8 cellular contexts compared by ENCODE assay signal in the genomic region with DNA sequence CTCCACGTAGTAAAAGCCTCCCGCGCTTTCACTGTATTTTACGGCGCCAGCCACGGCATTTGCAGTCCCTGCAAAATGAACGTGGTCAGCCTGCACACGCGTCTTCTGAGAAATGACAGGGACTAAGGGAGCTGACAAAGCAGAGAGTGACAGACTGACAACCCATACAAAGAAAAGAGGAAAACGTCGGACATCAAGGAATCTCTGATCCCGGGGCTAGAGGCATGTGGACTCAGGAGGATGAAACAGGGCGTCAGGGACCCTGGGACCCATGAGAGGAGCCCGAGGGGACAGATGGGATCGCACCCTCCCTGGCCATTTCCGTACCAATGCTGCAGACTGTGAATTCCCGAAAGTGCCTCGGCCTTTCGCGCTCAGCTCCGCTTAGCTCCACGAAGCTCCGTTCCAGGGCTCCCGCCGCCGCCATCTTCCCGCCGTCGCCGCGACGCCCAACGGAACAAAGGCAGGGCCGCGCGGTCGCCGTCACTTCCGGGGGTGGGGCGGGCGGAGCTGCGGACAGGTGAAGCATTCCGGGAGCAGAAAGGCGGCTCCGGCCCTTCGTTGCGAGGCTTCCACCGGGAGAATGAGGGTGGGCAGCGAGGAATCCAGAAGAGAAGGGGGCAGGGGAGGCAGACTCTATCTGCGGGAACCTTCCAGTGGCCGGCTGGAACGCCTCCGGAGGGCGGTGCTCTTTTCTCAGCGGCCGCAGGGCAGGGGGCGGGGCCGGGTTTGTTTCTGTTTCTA. TPM values are rescaled to one million over a fixed set of nuclear protein-coding genes. Genes with fewer than 3 reads are reported as not detected.
DNase-seq lines count a peak whose midpoint lies in the region; ATAC-seq and TF ChIP-seq lines count a peak whose summit lies in the region.

A gene with protein sequence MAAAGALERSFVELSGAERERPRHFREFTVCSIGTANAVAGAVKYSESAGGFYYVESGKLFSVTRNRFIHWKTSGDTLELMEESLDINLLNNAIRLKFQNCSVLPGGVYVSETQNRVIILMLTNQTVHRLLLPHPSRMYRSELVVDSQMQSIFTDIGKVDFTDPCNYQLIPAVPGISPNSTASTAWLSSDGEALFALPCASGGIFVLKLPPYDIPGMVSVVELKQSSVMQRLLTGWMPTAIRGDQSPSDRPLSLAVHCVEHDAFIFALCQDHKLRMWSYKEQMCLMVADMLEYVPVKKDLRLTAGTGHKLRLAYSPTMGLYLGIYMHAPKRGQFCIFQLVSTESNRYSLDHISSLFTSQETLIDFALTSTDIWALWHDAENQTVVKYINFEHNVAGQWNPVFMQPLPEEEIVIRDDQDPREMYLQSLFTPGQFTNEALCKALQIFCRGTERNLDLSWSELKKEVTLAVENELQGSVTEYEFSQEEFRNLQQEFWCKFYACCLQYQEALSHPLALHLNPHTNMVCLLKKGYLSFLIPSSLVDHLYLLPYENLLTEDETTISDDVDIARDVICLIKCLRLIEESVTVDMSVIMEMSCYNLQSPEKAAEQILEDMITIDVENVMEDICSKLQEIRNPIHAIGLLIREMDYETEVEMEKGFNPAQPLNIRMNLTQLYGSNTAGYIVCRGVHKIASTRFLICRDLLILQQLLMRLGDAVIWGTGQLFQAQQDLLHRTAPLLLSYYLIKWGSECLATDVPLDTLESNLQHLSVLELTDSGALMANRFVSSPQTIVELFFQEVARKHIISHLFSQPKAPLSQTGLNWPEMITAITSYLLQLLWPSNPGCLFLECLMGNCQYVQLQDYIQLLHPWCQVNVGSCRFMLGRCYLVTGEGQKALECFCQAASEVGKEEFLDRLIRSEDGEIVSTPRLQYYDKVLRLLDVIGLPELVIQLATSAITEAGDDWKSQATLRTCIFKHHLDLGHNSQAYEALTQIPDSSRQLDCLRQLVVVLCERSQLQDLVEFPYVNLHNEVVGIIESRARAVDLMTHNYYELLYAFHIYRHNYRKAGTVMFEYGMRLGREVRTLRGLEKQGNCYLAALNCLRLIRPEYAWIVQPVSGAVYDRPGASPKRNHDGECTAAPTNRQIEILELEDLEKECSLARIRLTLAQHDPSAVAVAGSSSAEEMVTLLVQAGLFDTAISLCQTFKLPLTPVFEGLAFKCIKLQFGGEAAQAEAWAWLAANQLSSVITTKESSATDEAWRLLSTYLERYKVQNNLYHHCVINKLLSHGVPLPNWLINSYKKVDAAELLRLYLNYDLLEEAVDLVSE (N-terminal part only) (minus strand): TSS at position 459 of the 744 bp plus-strand sequence. CDS start 32 bp downstream, at position 427.

- ATAC-seq in GM19395 (IDR thresholded peaks at IDR 0.05; ENCODE audit: unreplicated experiment): peak; percentile 86
- ATAC-seq in HG03520 (IDR thresholded peaks at IDR 0.05; ENCODE audit: unreplicated experiment): peak; percentile 75
- ATAC-seq in effector memory CD8-positive, alpha-beta T cell (replicated peaks): peak; percentile 90

- H3K4me3 Mint-ChIP-seq in CD14-positive monocyte: peak within 1 kb of the TSS; percentile 94 to 99
- H3K4me3 Mint-ChIP-seq in effector memory CD8-positive, alpha-beta T cell: peak within 1 kb of the TSS; percentile 98 to 99

- intact Hi-C loops in CD14-positive monocyte (cut with micrococcal nuclease): loop anchor here (2.0 to 5.0 kb wide), 2 partner anchors 259 to 263 kb away; no protein-coding TSS in a partner anchor

- peaks cover 21% of the 10 kb centered on the region for H3K4me1 Mint-ChIP-seq in CD14-positive monocyte
- peaks cover 17 to 27% of the 10 kb centered on the region in 2 donors for H3K4me1 Mint-ChIP-seq in effector memory CD8-positive, alpha-beta T cell (ENCODE audit: low read depth in 2 of 2)

- DNase-seq in CD14-positive monocyte (ENCODE audit: low spot score) (peak; percentile 71), medulla oblongata (ENCODE audit: extremely low spot score) (peak; percentile 77)
- DNase-seq in NK-92 treated with Interleukin-12 subunit alpha and Interleukin-12 subunit beta, amount 100 ng/mL, for 24 hours (lab: John Stamatoyannopoulos, UW): peak; percentile 74
- peak; percentile 77 to 79 for DNase-seq in activated CD8-positive, alpha-beta memory T cell treated with anti-CD3 and anti-CD28 coated beads for 4 hours (ENCODE audit: low read depth in 2 of 2)
- DNase-seq in effector memory CD8-positive, alpha-beta T cell: peak; percentile 82 to 88 (median 83)
- peak; percentile 81 to 93 (median 81) for DNase-seq in stimulated activated CD4-positive, alpha-beta T cell treated with anti-CD3 and anti-CD28 coated beads, TNF-alpha, amount 100 ng/mL, for 48 hours (ENCODE audit: low read depth in 3 of 3)

- H3K36me3 Mint-ChIP-seq in CD14-positive monocyte: peaks cover 8 to 14% of the 10 kb centered on the region in 2 donors
- H3K36me3 Mint-ChIP-seq in effector memory CD8-positive, alpha-beta T cell (ENCODE audit: insufficient read depth): peaks cover 31% of the 10 kb centered on the region

- TF ChIP-seq CTCF in CD14-positive monocyte (IDR thresholded peaks at IDR 0.05): no peak

- peak within 1 kb of the TSS; percentile 95 to 99 (median 97) for H3K27ac Mint-ChIP-seq in CD14-positive monocyte
- H3K27ac Mint-ChIP-seq in effector memory CD8-positive, alpha-beta T cell: peak within 1 kb of the TSS; percentile 98

- no peaks in the 10 kb centered on the region for H3K9me3 Mint-ChIP-seq in CD14-positive monocyte
- H3K9me3 Mint-ChIP-seq in effector memory CD8-positive, alpha-beta T cell: no peaks in the 10 kb centered on the region

- peaks cover 0 to 2% (median 0%) of the 10 kb centered on the region in 3 donors for H3K27me3 Mint-ChIP-seq in CD14-positive monocyte (ENCODE audit: low read depth in 3 of 3)
- H3K27me3 Mint-ChIP-seq in effector memory CD8-positive, alpha-beta T cell: no peaks in the 10 kb centered on the region

RNA-seq across cellular contexts. Expression of the gene that starts here (rescaled TPM):
- 10 to 100 TPM; 10.6 to 10.9 TPM for polyA plus RNA-seq in CD14-positive monocyte

Comparison
In these comparisons a context has a peak if more than half of its experiments do, and no peak if none do; other contexts are left out.
1. Peak in every context shown above with its lines: DNase-seq and ATAC-seq.